ENCODE assay signal across 26 cellular contexts in genomic region chr7:69622960-69623359, GRCh38. TPM values are rescaled to one million over a fixed set of nuclear protein-coding genes. Genes with fewer than 3 reads are reported as not detected.
DNase-seq lines count a peak whose midpoint lies in the region; ATAC-seq, FAIRE-seq and TF ChIP-seq lines count a peak whose summit lies in the region.
"Had no signal": no experiment of that assay in that cellular context is flagged by ENCODE, and none has a peak within 500 bp of the region (broad histone marks: within the 10 kb centered on the region; RNA-seq: fewer than 3 reads in every experiment).

No MANE protein-coding gene starts in this region.

- no peak for TF ChIP-seq CTCF in HepG2 (CRISPR knock-in tag; IDR thresholded peaks at IDR 0.05)

- H3K9ac ChIP-seq in HepG2 (ENCODE audit: insufficient read depth, low read depth, low read length), result no peak overlapping the region
- H3K9ac ChIP-seq: neural progenitor cell had no signal

- in situ Hi-C loops in Caki2 (cut with HindIII; ENCODE audit: low pct_unique_long_range_greater_than_20kb, low sequenced_read_pairs), result no loop called here
- in situ Hi-C loops in HepG2 (cut with HindIII; ENCODE audit: extremely low pct_ligation_motif_present, low pct_unique_long_range_greater_than_20kb), result no loop called here

- TF ChIP-seq POLR2A in HepG2 (IDR thresholded peaks at IDR 0.05; ENCODE audit: insufficient read depth in 1 of 2, low read depth in 2 of 2, low read length in 2 of 2), result no peak

- no peaks in the 10 kb centered on the region for H3K79me2 ChIP-seq in HepG2 (ENCODE audit: insufficient read depth, low read length)

- 0% methylated on average over 3 of the region's 3 CpGs for WGBS in HepG2 (ENCODE audit: low lambda C conversion rate)

- CTCF ChIA-PET in HepG2 (lab: Yijun Ruan, JAX; ENCODE audit: low intra/inter-chr PET ratio, low total read pairs), result no interaction called here

- H3K9me3 ChIP-seq in HepG2 (ENCODE audit: low read length), result no peaks in the 10 kb centered on the region
- H3K9me3 ChIP-seq: colonic mucosa, gastroesophageal sphincter, lower lobe of right lung, prostate gland, uterus had no signal

- no peaks in the 10 kb centered on the region for H4K20me1 ChIP-seq in HepG2 (ENCODE audit: insufficient read depth, low read length)

- H3K4me1 ChIP-seq in HepG2 (ENCODE audit: insufficient read depth, low read length), result peaks cover 7% of the 10 kb centered on the region; the same call in 1 of the 2 replicates
- H3K4me1 ChIP-seq: colonic mucosa, lower lobe of right lung, prostate gland had no signal

- H3K27ac ChIP-seq in HepG2 (ENCODE audit: extremely low read length, insufficient read depth, low read length), result no peak overlapping the region
- H3K27ac ChIP-seq: brain microvascular endothelial cell, colonic mucosa, gastroesophageal sphincter, lower lobe of right lung, neural progenitor cell, prostate gland, RWPE1, uterus had no signal

- intact Hi-C loops in HepG2 (cut with micrococcal nuclease; ENCODE audit: unreplicated experiment), result no loop called here

- ATAC-seq in GM21786 (IDR thresholded peaks at IDR 0.05; ENCODE audit: unreplicated experiment), result peak; percentile 57
- no peak for ATAC-seq in HepG2
- ATAC-seq: gastroesophageal sphincter had no signal

- FAIRE-seq in HepG2 (lab: Jason Lieb, UNC), result no peak

- POLR2A ChIA-PET in HepG2 (lab: Yijun Ruan, JAX), result no interaction called here

- BruUV-seq in HepG2 (replicated peaks; lab: Mats Ljungman, UMichigan), result no TSS peak

- H3K27me3 ChIP-seq in HepG2 (ENCODE audit: control insufficient read depth in 1 of 2, insufficient read depth in 2 of 2, low read length in 2 of 2), result no peaks in the 10 kb centered on the region
- H3K27me3 ChIP-seq: brain microvascular endothelial cell, colonic mucosa, gastroesophageal sphincter, uterus had no signal

- DNase-seq in Caki2 (ENCODE audit: low read depth) (peak; percentile 27), M059J (ENCODE audit: low read depth) (peak; percentile 51), HepG2 (ENCODE audit: low spot score) (peak; percentile 4), T-helper 2 cell (no peak), cortex of kidney (lab: John Stamatoyannopoulos, UW) (no peak), NCI-H1436 treated with DMSO at 0.1 percent for 48 hours (lab: John Stamatoyannopoulos, UW) (no peak)
- DNase-seq in activated effector memory CD4-positive, alpha-beta T cell treated with Interleukin-2 at 50 U/mL for 16 hours, result no peak
- DNase-seq: activated B cell treated with CpG ODN at 0.5 μM for 24 hours; activated CD4-positive, alpha-beta memory T cell treated with anti-CD3 and anti-CD28 coated beads for 36 hours; activated gamma-delta T cell; brain microvascular endothelial cell; CD4-positive, alpha-beta T cell; colonic mucosa; DMS53; endodermal cell; islet precursor cell; lower lobe of right lung; MM.1S; NCI-H146; NCI-H526; uterus had no signal

- no peak overlapping the region for H3K4me2 ChIP-seq in HepG2 (ENCODE audit: low read depth, low read length)

- TF ChIP-seq EP300 in HepG2 (IDR thresholded peaks at IDR 0.05; ENCODE audit: low read depth in 2 of 2, low read length in 2 of 2) (no peak), HepG2 (CRISPR knock-in tag; IDR thresholded peaks at IDR 0.05; ENCODE audit: borderline replicate concordance) (no peak)

- H3K4me3 ChIP-seq in HepG2 (replicated peaks in 1 of 3; ENCODE audit: insufficient read depth in 1 of 3, low read depth in 2 of 3, low read length in 3 of 3), result no peak overlapping the region
- H3K4me3 ChIP-seq: colonic mucosa, gastroesophageal sphincter, lower lobe of right lung, neural progenitor cell, prostate gland, uterus had no signal

- no peak overlapping the region for H2AFZ ChIP-seq in HepG2 (ENCODE audit: low read length)
- H2AFZ ChIP-seq: neural progenitor cell had no signal

- no peak for TF ChIP-seq RAD21 in HepG2 (CRISPR knock-in tag; IDR thresholded peaks at IDR 0.05)

- no peaks in the 10 kb centered on the region for H3K36me3 ChIP-seq in HepG2 (replicated peaks in 1 of 2; ENCODE audit: control insufficient read depth in 1 of 2, insufficient read depth in 2 of 2, low read length in 2 of 2)
- H3K36me3 ChIP-seq: brain microvascular endothelial cell, colonic mucosa, gastroesophageal sphincter, lower lobe of right lung, neural progenitor cell, prostate gland, uterus had no signal

TF ChIP-seq in HepG2, 621 proteins besides CTCF, POLR2A, EP300 and RAD21 (continues in another document):
- TF ChIP-seq NFRKB (IDR thresholded peaks at IDR 0.05), result no peak
- no peak for TF ChIP-seq XRCC5 (optimal IDR thresholded peaks at IDR 0.05; ENCODE audit: low read length)
- no peak for TF ChIP-seq ZMYM3 (CRISPR knock-in tag; IDR thresholded peaks at IDR 0.05)
- no peak for TF ChIP-seq ZNF850 (CRISPR knock-in tag; conservative IDR thresholded peaks at IDR 0.05)
- no peak for TF ChIP-seq ZNF431 (CRISPR knock-in tag; IDR thresholded peaks at IDR 0.05; ENCODE audit: borderline replicate concordance, low read depth)
- TF ChIP-seq CC2D1A (CRISPR knock-in tag; IDR thresholded peaks at IDR 0.05), result no peak
- no peak for TF ChIP-seq ARHGAP35 (CRISPR knock-in tag; IDR thresholded peaks at IDR 0.05; ENCODE audit: borderline replicate concordance)
- TF ChIP-seq ATF7-NPFF (CRISPR knock-in tag; IDR thresholded peaks at IDR 0.05; ENCODE audit: low read depth), result no peak
- TF ChIP-seq PREB (CRISPR knock-in tag; IDR thresholded peaks at IDR 0.05), result no peak
- no peak for TF ChIP-seq SIX1 (CRISPR knock-in tag; IDR thresholded peaks at IDR 0.05; ENCODE audit: borderline replicate concordance)

RNA-seq across cellular contexts. Expression of gene AUTS2, which starts 24.7 kb away (rescaled TPM):
- 2.3 and 7.0 TPM in 2 replicates for total RNA-seq in Caki2 (2014; rRNA removed; shearing (Covaris generic); ENCODE audit: low replicate concordance)
- total RNA-seq in M059J (2014; rRNA removed; shearing (Covaris generic)), result 1.9 and 6.9 TPM in 2 replicates
- 0.38 TPM in 1 of 2 replicates, not detected in the other for total RNA-seq in HepG2 (2016; rRNA removed; fragmentation: Illumina TruSeq; extraction: Trizol)
- 0.09 and 0.10 TPM in 2 replicates for total RNA-seq in HepG2 (2016; cell fraction: cytosol; rRNA removed; fragmentation: Illumina TruSeq; extraction: Trizol; ENCODE audit: low read depth)
- total RNA-seq in HepG2 (2016; cell fraction: insoluble cytoplasmic fraction; rRNA removed; fragmentation: Illumina TruSeq; extraction: Trizol), result 0.09 TPM in 1 of 2 replicates, not detected in the other
- total RNA-seq in HepG2 (2016; cell fraction: membrane; rRNA removed; fragmentation: Illumina TruSeq; extraction: Trizol), result 0.06 and 0.07 TPM in 2 replicates
- 0.60 and 1.5 TPM in 2 replicates for total RNA-seq in HepG2 (2016; cell fraction: nucleus; rRNA removed; fragmentation: Illumina TruSeq; extraction: Trizol)
- not detected in 2 replicates for polyA plus RNA-seq in HepG2 (2011; rRNA removed)
- 0.01 TPM in 2 replicates for polyA plus RNA-seq in HepG2 (2011; cell fraction: cytosol; rRNA removed)
- polyA plus RNA-seq in HepG2 (2011; cell fraction: nucleus; rRNA removed), result 0.14 and 1.1 TPM in 2 replicates
- polyA plus RNA-seq in HepG2 (2012), result 0.33 and 0.44 TPM in 2 replicates
- polyA plus RNA-seq in HepG2 (2016; cell fraction: cytosol; fragmentation: Illumina TruSeq; extraction: Trizol; ENCODE audit: low read depth), result not detected in 2 replicates
- polyA plus RNA-seq in HepG2 (2016; cell fraction: insoluble cytoplasmic fraction; fragmentation: Illumina TruSeq; extraction: Trizol; ENCODE audit: low read depth), result 0.03 and 0.29 TPM in 2 replicates
- polyA plus RNA-seq in HepG2 (2016; cell fraction: membrane; fragmentation: Illumina TruSeq; extraction: Trizol; ENCODE audit: low read depth), result not detected in 2 replicates
- 0.59 and 1.0 TPM in 2 replicates for polyA plus RNA-seq in HepG2 (2016; cell fraction: nucleus; fragmentation: Illumina TruSeq; extraction: Trizol; ENCODE audit: insufficient read depth, low read depth)
- polyA minus RNA-seq in HepG2 (2011; rRNA and poly(A)+ RNA removed; ENCODE audit: low replicate concordance), result 0.10 and 0.19 TPM in 2 replicates
- not detected in 2 replicates for polyA minus RNA-seq in HepG2 (2011; cell fraction: cytosol; rRNA and poly(A)+ RNA removed)
- 0.99 and 1.4 TPM in 2 replicates for polyA minus RNA-seq in HepG2 (2011; cell fraction: nucleus; rRNA and poly(A)+ RNA removed)

Comparison
In these comparisons a context has a peak if more than half of its experiments do, and no peak if none do; other contexts are left out.
1. DNase-seq: peak in Caki2 (single experiment), M059J (single experiment) and HepG2 (single experiment); none in T-helper 2 cell (0 of 5), cortex of kidney (single experiment), activated effector memory CD4-positive, alpha-beta T cell treated with Interleukin-2 at 50 U/mL for 16 hours (single experiment) and NCI-H1436 treated with DMSO at 0.1 percent for 48 hours (single experiment).